11 cellular contexts compared by ENCODE assay signal in genomic region chr19:16301999-16302694, GRCh38. TPM values are rescaled to one million over a fixed set of nuclear protein-coding genes. Genes with fewer than 3 reads are reported as not detected.
DNase-seq lines count a peak whose midpoint lies in the region; ATAC-seq and TF ChIP-seq lines count a peak whose summit lies in the region.
"Had no signal": no experiment of that assay in that cellular context is flagged by ENCODE, and none has a peak within 500 bp of the region (broad histone marks: within the 10 kb centered on the region; RNA-seq: fewer than 3 reads in every experiment).

No MANE protein-coding gene starts in this region.

- H3K4me3 ChIP-seq in H7 (ENCODE audit: insufficient read depth, low read depth, low read length) (no peak overlapping the region), SJCRH30 (no peak overlapping the region)
- H3K4me3 ChIP-seq: tibial artery had no signal

- 0 out of 2 replicates have a peak, but pooled peaks cover 2% of the 10 kb centered on the region for H3K9me3 ChIP-seq in SJCRH30 (replicated peaks)
- H3K9me3 ChIP-seq: tibial artery had no signal

- H3K4me3 Mint-ChIP-seq in type B pancreatic cell, result no peak overlapping the region
- H3K4me3 Mint-ChIP-seq in osteocyte (ENCODE audit: unreplicated experiment), result no peak overlapping the region

- H3K4me1 ChIP-seq in SJCRH30 (peaks cover 20% of the 10 kb centered on the region; the same call in 1 of the 2 replicates), foreskin keratinocyte (no peaks in the 10 kb centered on the region)

- H3K36me3 Mint-ChIP-seq in type B pancreatic cell (no peaks in the 10 kb centered on the region), osteocyte (ENCODE audit: unreplicated experiment) (peaks cover 2% of the 10 kb centered on the region)

- no peaks in the 10 kb centered on the region for H3K27me3 ChIP-seq in H7 (ENCODE audit: control insufficient read depth, insufficient read depth, low read length)
- peaks cover 3% of the 10 kb centered on the region; the same call in 1 of the 2 replicates for H3K27me3 ChIP-seq in SJCRH30
- H3K27me3 ChIP-seq in foreskin keratinocyte, result no peaks in the 10 kb centered on the region
- H3K27me3 ChIP-seq: tibial artery had no signal

- H3K9me3 Mint-ChIP-seq in type B pancreatic cell (no peaks in the 10 kb centered on the region), osteocyte (ENCODE audit: unreplicated experiment) (no peaks in the 10 kb centered on the region)

- H3K4me1 Mint-ChIP-seq in type B pancreatic cell (ENCODE audit: unreplicated experiment) (no peaks in the 10 kb centered on the region), osteocyte (ENCODE audit: unreplicated experiment) (peaks cover 1% of the 10 kb centered on the region)

- H3K27me3 Mint-ChIP-seq in type B pancreatic cell (no peaks in the 10 kb centered on the region), osteocyte (ENCODE audit: unreplicated experiment) (no peaks in the 10 kb centered on the region)

- H3K27ac ChIP-seq in SJCRH30, result no peak overlapping the region
- no peak overlapping the region for H3K27ac ChIP-seq in foreskin keratinocyte
- H3K27ac ChIP-seq: tibial artery, WERI-Rb-1 had no signal

- DNase-seq in 8988T (peak; percentile 53), H7 (peak; percentile 33), SJCRH30 (peak; percentile 53 to 65), foreskin keratinocyte (peak in 1 of 2 donors; percentile 47), type B pancreatic cell (ENCODE audit: extremely low spot score, unreplicated experiment) (no peak), NCI-H1694 treated with DMSO at 0.1 percent for 48 hours (lab: John Stamatoyannopoulos, UW) (no peak), osteocyte (ENCODE audit: extremely low spot score, unreplicated experiment) (no peak)
- DNase-seq: NCI-H2081 treated with DMSO at 0.1 percent for 48 hours, tibial artery, WERI-Rb-1 had no signal

- no peaks in the 10 kb centered on the region for H3K36me3 ChIP-seq in H7 (replicated peaks; ENCODE audit: control insufficient read depth, insufficient read depth, low read length)
- H3K36me3 ChIP-seq in SJCRH30, result no peaks in the 10 kb centered on the region
- H3K36me3 ChIP-seq: tibial artery, WERI-Rb-1 had no signal

- no peak overlapping the region for H3K27ac Mint-ChIP-seq in type B pancreatic cell
- H3K27ac Mint-ChIP-seq in osteocyte (ENCODE audit: unreplicated experiment), result no peak overlapping the region

- ATAC-seq in foreskin keratinocyte (peak; percentile 67), HG03175 (IDR thresholded peaks at IDR 0.05; ENCODE audit: unreplicated experiment) (no peak)

- no peak for TF ChIP-seq CTCF in foreskin keratinocyte (conservative IDR thresholded peaks at IDR 0.05)
- TF ChIP-seq CTCF in type B pancreatic cell (conservative IDR thresholded peaks at IDR 0.05), result no peak
- no peak for TF ChIP-seq CTCF in osteocyte (IDR thresholded peaks at IDR 0.05)

RNA-seq across cellular contexts. Expression of gene KLF2, which starts 22.5 kb away (rescaled TPM):
- not detected in 2 replicates for total RNA-seq in H7 (2014; rRNA removed; shearing (Covaris generic))
- total RNA-seq in SJCRH30 (2014; rRNA removed; shearing (Covaris generic)), result 2.3 and 4.1 TPM in 2 replicates
- total RNA-seq in foreskin keratinocyte (0.32 and 0.65 TPM in 2 replicates), type B pancreatic cell (ENCODE audit: low replicate concordance) (1.4 and 2.1 TPM in 2 replicates), osteocyte (41.4 and 55.5 TPM in 2 replicates)
- polyA plus RNA-seq in foreskin keratinocyte, result 0.22 and 0.32 TPM in 2 replicates

Comparison
In these comparisons a context has a peak if more than half of its experiments do, and no peak if none do; other contexts are left out.
1. DNase-seq: peak in 8988T (single experiment), H7 (single experiment) and SJCRH30 (2 of 2); none in type B pancreatic cell (single experiment), NCI-H1694 treated with DMSO at 0.1 percent for 48 hours (single experiment) and osteocyte (single experiment).